In the genomic region with DNA sequence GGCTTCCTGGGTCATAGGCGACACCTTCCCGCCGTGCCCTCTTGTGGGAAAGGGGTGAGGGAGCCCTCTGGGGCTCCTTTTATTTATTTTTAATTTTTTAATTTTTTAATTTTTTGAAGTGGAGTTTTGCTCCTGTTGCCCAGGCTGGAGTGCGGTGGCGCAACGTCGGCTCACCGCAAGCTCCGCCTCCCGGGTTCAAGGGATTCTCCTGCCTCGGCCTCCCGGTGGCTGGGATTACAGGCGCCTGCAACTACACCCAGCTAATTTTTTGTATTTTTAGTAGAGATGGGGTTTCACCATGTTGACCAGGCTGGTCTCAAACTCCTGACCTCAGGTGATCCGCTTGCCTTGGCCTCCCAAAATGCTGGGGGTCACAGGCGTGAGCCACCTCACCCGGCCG, we compare ENCODE assay signal across 1 cellular context. TPM values are rescaled to one million over a fixed set of nuclear protein-coding genes. Genes with fewer than 3 reads are reported as not detected.
"Had no signal": no experiment of that assay in that cellular context is flagged by ENCODE, and none has a peak within 500 bp of the region (broad histone marks: within the 10 kb centered on the region; RNA-seq: fewer than 3 reads in every experiment).

No MANE protein-coding gene starts in this region.

RNA-seq across cellular contexts. Expression of a gene that starts 49.9 kb away (rescaled TPM):
- total RNA-seq: myocyte had no signal
